ENCODE assay signal across 19 cellular contexts in genomic region chr2:38438133-38438532, GRCh38.
DNase-seq lines count a peak whose midpoint lies in the region; ATAC-seq and TF ChIP-seq lines count a peak whose summit lies in the region.
"Had no signal": no experiment of that assay in that cellular context is flagged by ENCODE, and none has a peak within 500 bp of the region (broad histone marks: within the 10 kb centered on the region; RNA-seq: fewer than 3 reads in every experiment).

No MANE protein-coding gene starts in this region.

- peak overlapping the region; percentile 95 for H3K27ac Mint-ChIP-seq in Calu3 (ENCODE audit: unreplicated experiment)

- H3K4me3 Mint-ChIP-seq in Calu3 (ENCODE audit: low read depth, unreplicated experiment) = peak overlapping the region; percentile 34

- H3K27me3 ChIP-seq in KMS-11 (ENCODE audit: insufficient read depth, low read depth) = no peaks in the 10 kb centered on the region

- no peaks in the 10 kb centered on the region for H4K20me1 ChIP-seq in KMS-11 (ENCODE audit: insufficient read depth)

- peaks cover 26% of the 10 kb centered on the region for H3K4me1 ChIP-seq in KMS-11 (ENCODE audit: low read depth, poor library complexity, severe bottlenecking)

- H3K4me1 Mint-ChIP-seq in Calu3 (ENCODE audit: low read depth, unreplicated experiment) = peaks cover 76% of the 10 kb centered on the region

- H3K36me3 ChIP-seq in KMS-11 (ENCODE audit: insufficient read depth) = no peaks in the 10 kb centered on the region

- H3K4me2 ChIP-seq in KMS-11 = peak overlapping the region; percentile 46

- H3K9ac ChIP-seq in KMS-11 = 0 out of 2 replicates have a peak overlapping the region, but pooled peaks have one; percentile 10

- H3K9me3 Mint-ChIP-seq in Calu3 (ENCODE audit: low read depth, unreplicated experiment) = peaks cover 9% of the 10 kb centered on the region

- intact Hi-C loops in Calu3 (cut with micrococcal nuclease; ENCODE audit: unreplicated experiment) = loop anchor here (2.0 kb wide), 1 partner anchor 29 kb away; no protein-coding TSS in a partner anchor

- H3K27me3 Mint-ChIP-seq in Calu3 (ENCODE audit: unreplicated experiment) = no peaks in the 10 kb centered on the region

- peaks cover 34% of the 10 kb centered on the region for H3K36me3 Mint-ChIP-seq in Calu3 (ENCODE audit: insufficient read depth, unreplicated experiment)

- no peak for TF ChIP-seq CTCF in Calu3 (IDR thresholded peaks at IDR 0.05; ENCODE audit: unreplicated experiment)
- no peak for TF ChIP-seq CTCF in KMS-11 (conservative IDR thresholded peaks at IDR 0.05; ENCODE audit: low read depth, low read length)

- CTCF ChIA-PET in Calu3 (lab: Charles Lee) = interaction anchor here (0.7 to 3.9 kb wide), 5 partner anchors 24 to 109 kb away, joined by 3 to 47 read pairs (median 5); partner anchors contain the start of gene ATL2

- DNase-seq in Calu3 = no peak
- DNase-seq in pons (ENCODE audit: low spot score) = peak; percentile 67
- no peak for DNase-seq in UCSD-AML1 (lab: John Stamatoyannopoulos, UW; ENCODE audit: unreplicated experiment)
- DNase-seq in GF-D8 (lab: John Stamatoyannopoulos, UW) = no peak
- DNase-seq in stimulated activated CD4-positive, alpha-beta T cell treated with anti-CD3 and anti-CD28 coated beads, Interleukin-12 subunit alpha, Interleukin-12 subunit beta, amount 100 ng/mL, for 4 hours = no peak
- DNase-seq: ACHN, AML-193, DMS 273 treated with DMSO at 0.1 percent for 48 hours, DND-41, HCEC 1CT, MV-4-11, NCI-H1694 treated with DMSO at 0.1 percent for 48 hours, Right ventricle myocardium superior had no signal

- H3K4me3 ChIP-seq in KMS-11 (IDR thresholded peaks at IDR 0.05; ENCODE audit: insufficient read depth, low read depth, low read length) = no peak overlapping the region
- H3K4me3 ChIP-seq: K562, SK-N-MC had no signal

- no TSS peak for BruUV-seq in Calu3 (replicated peaks; lab: Mats Ljungman, UMichigan)

- H3K27ac ChIP-seq in KMS-11 = peak overlapping the region; percentile 51
- H3K27ac ChIP-seq: C4-2B, SK-N-MC had no signal

- ATAC-seq in esophagus mucosa (peak; percentile 25), HG03571 (IDR thresholded peaks at IDR 0.05; ENCODE audit: unreplicated experiment) (no peak)
- ATAC-seq: K562 had no signal

- H3K79me2 ChIP-seq in KMS-11 (ENCODE audit: insufficient read depth, low read depth) = no peaks in the 10 kb centered on the region

- peak overlapping the region; percentile 77 for H2AFZ ChIP-seq in KMS-11 (ENCODE audit: low read depth)
